In genomic region chr17:38707678-38708351, GRCh38 we compare ENCODE assay signal across 12 cellular contexts. TPM values are rescaled to one million over a fixed set of nuclear protein-coding genes. Genes with fewer than 3 reads are reported as not detected.
DNase-seq lines count a peak whose midpoint lies in the region; ATAC-seq, FAIRE-seq and TF ChIP-seq lines count a peak whose summit lies in the region.
"Had no signal": no experiment of that assay in that cellular context is flagged by ENCODE, and none has a peak within 500 bp of the region (broad histone marks: within the 10 kb centered on the region; RNA-seq: fewer than 3 reads in every experiment).

No MANE protein-coding gene starts in this region.

- no peak overlapping the region for H2BK120ac ChIP-seq in neuronal stem cell (ENCODE audit: low read depth, low read length)

- H3K4me1 ChIP-seq in GM12878 (ENCODE audit: control insufficient read depth, insufficient read depth, low read length) (peaks cover 9% of the 10 kb centered on the region), neuronal stem cell (ENCODE audit: control insufficient read depth in 2 of 2, insufficient read depth in 1 of 2, low read depth in 1 of 2, low read length in 2 of 2) (peaks cover 15 to 18% of the 10 kb centered on the region in 2 donors)

- peak overlapping the region; percentile 11 for H3K27ac Mint-ChIP-seq in activated CD4-positive, alpha-beta T cell treated with anti-CD3 and anti-CD28 coated beads, Interleukin-2, amount 10 ng/mL, durations not matched to agents 7 days and 5 days

- TF ChIP-seq CTCF in GM12878 (IDR thresholded peaks at IDR 0.05 in 2 of 3, conservative IDR thresholded peaks at IDR 0.05 in 1 of 3; ENCODE audit: control insufficient read depth in 2 of 3, extremely low read depth in 1 of 3, insufficient read depth in 1 of 3, low read depth in 3 of 3, low read length in 3 of 3): no peak

- peaks cover 59% of the 10 kb centered on the region for H3K79me2 ChIP-seq in GM12878 (ENCODE audit: control insufficient read depth, insufficient read depth, low read length)

- H4K20me1 ChIP-seq in GM12878 (ENCODE audit: control insufficient read depth, insufficient read depth): no peaks in the 10 kb centered on the region

- 96% methylated on average over 21 of the region's 21 CpGs for WGBS in GM12878 (ENCODE audit: insufficient coverage, insufficient replicate concordance, low lambda C conversion rate, missing lambda C conversion rate)
- no CpG with 5 or more reads among the region's 21 CpGs for WGBS in neuronal stem cell (ENCODE audit: extremely low coverage in 2 of 2, insufficient read length in 2 of 2, insufficient replicate concordance in 1 of 2), 2 donors

- TF ChIP-seq EP300 in GM12878 (IDR thresholded peaks at IDR 0.05; ENCODE audit: borderline replicate concordance in 1 of 2, control insufficient read depth in 1 of 2, low read depth in 2 of 2, low read length in 2 of 2): no peak

- DNase-seq in activated CD4-positive, alpha-beta T cell treated with anti-CD3 and anti-CD28 coated beads, Interleukin-2, amount 10 ng/mL, durations not matched to agents 7 days and 5 days: no peak
- DNase-seq in activated CD4-positive, alpha-beta T cell treated with anti-CD3 and anti-CD28 coated beads, Interleukin-2, amount 50 U/mL, for 48 hours: no peak
- DNase-seq in NCI-H2029 (lab: John Stamatoyannopoulos, UW) (peak; percentile 83), GM12878 (ENCODE audit: low read depth, low spot score) (no peak), neuronal stem cell (ENCODE audit: low spot score) (no peak), MG63 (no peak), NCI-H146 treated with DMSO at 0.1 percent for 48 hours (lab: John Stamatoyannopoulos, UW; ENCODE audit: unreplicated experiment) (no peak)
- DNase-seq in stimulated activated CD4-positive, alpha-beta T cell treated with anti-CD3 and anti-CD28 coated beads, Interleukin-1b, Interleukin-23, amount 100 ng/mL, for 48 hours: no peak
- DNase-seq: glutamatergic neuron, NCI-H187, nucleus accumbens had no signal

- H3K27me3 ChIP-seq in GM12878 (replicated peaks in 1 of 2; ENCODE audit: control insufficient read depth in 2 of 2, insufficient read depth in 2 of 2, low read length in 1 of 2) (no peaks in the 10 kb centered on the region), neuronal stem cell (ENCODE audit: control insufficient read depth in 3 of 3, insufficient read depth in 3 of 3, low read depth in 1 of 3, low read length in 3 of 3) (peaks cover 0 to 32% (median 11%) of the 10 kb centered on the region in 3 experiments), MG63 (no peaks in the 10 kb centered on the region; the same call in 1 of the 2 replicates)

- H3K36me3 ChIP-seq in GM12878 (ENCODE audit: control insufficient read depth in 2 of 2, insufficient read depth in 2 of 2, low read length in 1 of 2): peaks cover 20 to 34% of the 10 kb centered on the region in 2 experiments; a peak in 3 of 4 replicates
- H3K36me3 ChIP-seq in neuronal stem cell (replicated peaks in 1 of 2; ENCODE audit: control insufficient read depth in 2 of 2, insufficient read depth in 2 of 2, low read length in 2 of 2): peaks cover 7 to 53% of the 10 kb centered on the region in 2 donors
- H3K36me3 ChIP-seq in MG63: peaks cover 47% of the 10 kb centered on the region

- H4K91ac ChIP-seq in neuronal stem cell (ENCODE audit: low read depth, low read length, poor library complexity): no peak overlapping the region

- SMC1A ChIA-PET in GM12878 (lab: Charles Lee; ENCODE audit: uncharacterized antibody, unreplicated experiment): interaction anchor here (1.7 kb wide), 1 partner anchor 7 kb away, joined by 4 read pairs; no protein-coding TSS in a partner anchor

- no peak for ATAC-seq in GM12878
- ATAC-seq: left lobe of liver had no signal

- no peak for TF ChIP-seq POLR2A in GM12878 (IDR thresholded peaks at IDR 0.05; ENCODE audit: low read depth, low read length)

- H3K4me1 Mint-ChIP-seq in activated CD4-positive, alpha-beta T cell treated with anti-CD3 and anti-CD28 coated beads, Interleukin-2, amount 10 ng/mL, durations not matched to agents 7 days and 5 days: peaks cover 58% of the 10 kb centered on the region

- H3K36me3 Mint-ChIP-seq in activated CD4-positive, alpha-beta T cell treated with anti-CD3 and anti-CD28 coated beads, Interleukin-2, amount 10 ng/mL, durations not matched to agents 7 days and 5 days (ENCODE audit: low read depth): peaks cover 58% of the 10 kb centered on the region

- TF ChIP-seq RAD21 in GM12878 (IDR thresholded peaks at IDR 0.05; ENCODE audit: insufficient read depth, low read depth, low read length): no peak

- H2BK12ac ChIP-seq in neuronal stem cell (ENCODE audit: low read length): no peak overlapping the region

- peak overlapping the region; percentile 93 for H3K4me3 Mint-ChIP-seq in activated CD4-positive, alpha-beta T cell treated with anti-CD3 and anti-CD28 coated beads, Interleukin-2, amount 10 ng/mL, durations not matched to agents 7 days and 5 days

- no peak for FAIRE-seq in GM12878 (lab: Jason Lieb, UNC)

- no peak overlapping the region for H2BK15ac ChIP-seq in neuronal stem cell (ENCODE audit: low read length)

- H2BK5ac ChIP-seq in neuronal stem cell (ENCODE audit: low read length): peak overlapping the region; percentile 80

- H4K8ac ChIP-seq in neuronal stem cell (ENCODE audit: low read depth, low read length): no peak overlapping the region

- H3K9me3 Mint-ChIP-seq in activated CD4-positive, alpha-beta T cell treated with anti-CD3 and anti-CD28 coated beads, Interleukin-2, amount 10 ng/mL, durations not matched to agents 7 days and 5 days: no peaks in the 10 kb centered on the region

- POLR2A ChIA-PET in activated CD4-positive, alpha-beta T cell treated with anti-CD3 and anti-CD28 coated beads, Interleukin-2, amount 10 ng/mL, durations not matched to agents 7 days and 5 days (lab: Charles Lee): interaction anchor here (0.5 kb wide), 1 partner anchor 1768 kb away, joined by 3 read pairs; no protein-coding TSS in a partner anchor
- POLR2A ChIA-PET in GM12878 (lab: Charles Lee): interaction anchor here (1.4 kb wide), 1 partner anchor 23 kb away, joined by 4 read pairs; no protein-coding TSS in a partner anchor

- H3K4me2 ChIP-seq in GM12878 (ENCODE audit: control insufficient read depth, insufficient read depth) (peak overlapping the region; percentile 81), neuronal stem cell (ENCODE audit: insufficient read depth, low read length, poor library complexity, severe bottlenecking) (no peak overlapping the region)

- RAD21 ChIA-PET in GM12878 (lab: Charles Lee; ENCODE audit: unreplicated experiment): interaction anchor here (1.3 to 3.8 kb wide), 3 partner anchors 23 to 39 kb away, joined by 3 to 24 read pairs (median 20); partner anchors contain the start of gene CISD3

- H3K27ac ChIP-seq in GM12878 (ENCODE audit: control insufficient read depth, insufficient read depth) (no peak overlapping the region), neuronal stem cell (replicated peaks; ENCODE audit: low read length) (no peak overlapping the region)

- H3K4me3 ChIP-seq in GM12878 (peak overlapping the region; percentile 99), neuronal stem cell (ENCODE audit: low read length in 2 of 2) (no peak overlapping the region), MG63 (no peak overlapping the region)

- intact Hi-C loops in GM12878 (cut with micrococcal nuclease; ENCODE audit: unreplicated experiment): no loop called here

- peak overlapping the region; percentile 12 for H3K14ac ChIP-seq in neuronal stem cell (ENCODE audit: low read length)

- in situ Hi-C loops in GM12878 (cut with MboI): no loop called here

- H3K9me3 ChIP-seq in GM12878 (replicated peaks; ENCODE audit: control insufficient read depth, insufficient read depth, low read length): no peaks in the 10 kb centered on the region
- H3K9me3 ChIP-seq in neuronal stem cell (replicated peaks in 1 of 2; ENCODE audit: control insufficient read depth in 2 of 2, insufficient read depth in 1 of 2, low read depth in 1 of 2, low read length in 2 of 2): no peaks in the 10 kb centered on the region
- no peaks in the 10 kb centered on the region; the same call in 1 of the 2 replicates for H3K9me3 ChIP-seq in MG63

- peaks cover 2% of the 10 kb centered on the region for H3K79me1 ChIP-seq in neuronal stem cell (ENCODE audit: low read depth, low read length)

- H3K27me3 Mint-ChIP-seq in activated CD4-positive, alpha-beta T cell treated with anti-CD3 and anti-CD28 coated beads, Interleukin-2, amount 10 ng/mL, durations not matched to agents 7 days and 5 days: no peaks in the 10 kb centered on the region

- CTCF ChIA-PET in activated CD4-positive, alpha-beta T cell treated with anti-CD3 and anti-CD28 coated beads, Interleukin-2, amount 10 ng/mL, durations not matched to agents 7 days and 5 days (lab: Charles Lee): interaction anchor here (0.6 to 1.9 kb wide), 3 partner anchors 20 to 87 kb away, joined by 3 to 10 read pairs (median 3); no protein-coding TSS in a partner anchor
- CTCF ChIA-PET in GM12878 (lab: Yijun Ruan, JAX): interaction anchor here (1.1 to 3.2 kb wide), 5 partner anchors 23 to 40 kb away, joined by 4 to 17 read pairs (median 5); partner anchors contain the start of gene EPOP

- H3K4ac ChIP-seq in neuronal stem cell (ENCODE audit: low read length): no peak overlapping the region

- no peak overlapping the region for H3K9ac ChIP-seq in GM12878 (ENCODE audit: control insufficient read depth, insufficient read depth, low read length)
- no peak overlapping the region for H3K9ac ChIP-seq in neuronal stem cell (ENCODE audit: low read depth, low read length, poor library complexity)

- no peak overlapping the region for H3K18ac ChIP-seq in neuronal stem cell (ENCODE audit: low read length)

- BruUV-seq in GM12878 (replicated peaks; lab: Mats Ljungman, UMichigan): TSS peak; percentile 21

- peak overlapping the region; percentile 51 for H2AK5ac ChIP-seq in neuronal stem cell (ENCODE audit: low read depth, low read length)

- H2AFZ ChIP-seq in GM12878 (ENCODE audit: control insufficient read depth, low read depth, low read length) (no peak overlapping the region), neuronal stem cell (ENCODE audit: low read length) (no peak overlapping the region)

- no peak overlapping the region for H3K23ac ChIP-seq in neuronal stem cell (ENCODE audit: low read depth, low read length, poor library complexity)

RNA-seq across cellular contexts. Expression of gene MLLT6, which starts 2.7 kb away (rescaled TPM):
- total RNA-seq in activated CD4-positive, alpha-beta T cell treated with anti-CD3 and anti-CD28 coated beads, Interleukin-2, amount 10 ng/mL, durations not matched to agents 7 days and 5 days: 100 to 1,000 TPM; 251 to 264 TPM
- 281 and 323 TPM in 2 replicates for total RNA-seq in GM12878 (2013; cell fraction: nucleolus; rRNA removed)
- total RNA-seq in GM12878 (2014; rRNA removed): 44.2 and 46.0 TPM in 2 replicates
- 29.0 and 31.2 TPM in 2 replicates for total RNA-seq in GM12878 (2014; rRNA removed; fragmentation: Illumina TruSeq; extraction: Trizol)
- 89.0 and 105 TPM in 2 replicates for total RNA-seq in GM12878 (2021)
- polyA plus RNA-seq in GM12878 (2011; ENCODE audit: low read depth): 26.0 TPM
- 33.8 and 47.5 TPM in 2 replicates for polyA plus RNA-seq in GM12878 (2011; rRNA removed)
- polyA plus RNA-seq in GM12878 (2011; cell fraction: cytosol; rRNA removed): 31.7 and 44.9 TPM in 2 replicates
- polyA plus RNA-seq in GM12878 (2011; cell fraction: nucleus; rRNA removed): 244 and 265 TPM in 2 replicates
- 55.5 and 60.9 TPM in 2 replicates for polyA plus RNA-seq in GM12878 (2012)
- 35.2 and 43.6 TPM in 2 replicates for polyA plus RNA-seq in GM12878 (2014; fragmentation: Illumina TruSeq; extraction: Trizol)
- 1 to 10 TPM; 4.8 to 4.9 TPM for polyA plus RNA-seq in GM12878 (2014; fragmentation: Nextera tagmentation; extraction: Ambion mirVana)
- polyA plus RNA-seq in GM12878 (2014; rRNA removed): 75.7 and 82.4 TPM in 2 replicates
- polyA plus RNA-seq in GM12878 (2016; fragmentation: Nextera tagmentation; extraction: Ambion mirVana): 1 to 10 TPM; 7.2 to 8.2 TPM
- 59.4 and 104 TPM in 2 replicates for polyA minus RNA-seq in GM12878 (2011; rRNA and poly(A)+ RNA removed)
- 30.6 and 31.9 TPM in 2 replicates for polyA minus RNA-seq in GM12878 (2011; cell fraction: cytosol; rRNA and poly(A)+ RNA removed)
- 72.8 and 128 TPM in 2 replicates for polyA minus RNA-seq in GM12878 (2011; cell fraction: nucleus; rRNA and poly(A)+ RNA removed)
- polyA plus RNA-seq in neuronal stem cell (2013, experiment 1 of 2): 14.2 TPM
- polyA plus RNA-seq in neuronal stem cell (2013, experiment 2 of 2): 14.1 TPM
- total RNA-seq in MG63 (2014; rRNA removed; shearing (Covaris generic); ENCODE audit: low replicate concordance): 11.7 and 17.5 TPM in 2 replicates

RNA-seq across cellular contexts. Expression of gene CISD3, which starts 22.3 kb away (rescaled TPM):
- total RNA-seq in activated CD4-positive, alpha-beta T cell treated with anti-CD3 and anti-CD28 coated beads, Interleukin-2, amount 10 ng/mL, durations not matched to agents 7 days and 5 days: 10 to 100 TPM; 45.7 to 46.3 TPM
- total RNA-seq in GM12878 (2013; cell fraction: nucleolus; rRNA removed): 1.1 and 2.4 TPM in 2 replicates
- 6.7 and 9.0 TPM in 2 replicates for total RNA-seq in GM12878 (2014; rRNA removed)
- total RNA-seq in GM12878 (2014; rRNA removed; fragmentation: Illumina TruSeq; extraction: Trizol): 4.3 and 7.3 TPM in 2 replicates
- 25.4 and 28.5 TPM in 2 replicates for total RNA-seq in GM12878 (2021)
- polyA plus RNA-seq in GM12878 (2011; ENCODE audit: low read depth): 2.6 TPM
- polyA plus RNA-seq in GM12878 (2011; rRNA removed): 3.9 and 6.0 TPM in 2 replicates
- 3.7 and 9.2 TPM in 2 replicates for polyA plus RNA-seq in GM12878 (2011; cell fraction: cytosol; rRNA removed)
- 3.8 and 5.0 TPM in 2 replicates for polyA plus RNA-seq in GM12878 (2011; cell fraction: nucleus; rRNA removed)
- polyA plus RNA-seq in GM12878 (2012): 5.9 and 6.7 TPM in 2 replicates
- polyA plus RNA-seq in GM12878 (2014; fragmentation: Illumina TruSeq; extraction: Trizol): 2.9 and 4.3 TPM in 2 replicates
- polyA plus RNA-seq in GM12878 (2014; fragmentation: Nextera tagmentation; extraction: Ambion mirVana): 1 to 10 TPM; 2.6 to 5.3 TPM
- polyA plus RNA-seq in GM12878 (2014; rRNA removed): 23.5 and 24.1 TPM in 2 replicates
- polyA plus RNA-seq in GM12878 (2016; fragmentation: Nextera tagmentation; extraction: Ambion mirVana): 10 to 100 TPM; 34.1 to 38.1 TPM
- polyA minus RNA-seq in GM12878 (2011; rRNA and poly(A)+ RNA removed): 1.0 and 2.7 TPM in 2 replicates
- 0.83 and 1.1 TPM in 2 replicates for polyA minus RNA-seq in GM12878 (2011; cell fraction: cytosol; rRNA and poly(A)+ RNA removed)
- polyA minus RNA-seq in GM12878 (2011; cell fraction: nucleus; rRNA and poly(A)+ RNA removed): 2.2 and 2.7 TPM in 2 replicates
- polyA plus RNA-seq in neuronal stem cell (2013, experiment 1 of 2): 4.7 TPM
- 4.8 TPM for polyA plus RNA-seq in neuronal stem cell (2013, experiment 2 of 2)
- 7.7 and 29.1 TPM in 2 replicates for total RNA-seq in MG63 (2014; rRNA removed; shearing (Covaris generic); ENCODE audit: low replicate concordance)

RNA-seq across cellular contexts. Expression of gene EPOP, which starts 33.1 kb away (rescaled TPM):
- total RNA-seq in activated CD4-positive, alpha-beta T cell treated with anti-CD3 and anti-CD28 coated beads, Interleukin-2, amount 10 ng/mL, durations not matched to agents 7 days and 5 days: 1 to 10 TPM; 7.5 to 7.8 TPM
- 2.3 and 2.9 TPM in 2 replicates for total RNA-seq in GM12878 (2013; cell fraction: nucleolus; rRNA removed)
- total RNA-seq in GM12878 (2014; rRNA removed) (4.8 and 5.0 TPM in 2 replicates), GM12878 (2014; rRNA removed; fragmentation: Illumina TruSeq; extraction: Trizol) (3.3 and 3.6 TPM in 2 replicates), GM12878 (2021) (9.0 and 9.7 TPM in 2 replicates)
- 1.6 TPM for polyA plus RNA-seq in GM12878 (2011; ENCODE audit: low read depth)
- polyA plus RNA-seq in GM12878 (2011; rRNA removed) (7.7 and 8.2 TPM in 2 replicates), GM12878 (2014; fragmentation: Illumina TruSeq; extraction: Trizol) (3.9 and 4.0 TPM in 2 replicates), GM12878 (2014; fragmentation: Nextera tagmentation; extraction: Ambion mirVana) (1 to 10 TPM in 1 of 2 experiments, under 1 TPM in 1; 0.53 to 1.4 TPM), GM12878 (2014; rRNA removed) (5.9 and 6.3 TPM in 2 replicates), GM12878 (2016; fragmentation: Nextera tagmentation; extraction: Ambion mirVana) (1 to 10 TPM; 1.6 to 2.2 TPM)
- polyA plus RNA-seq in GM12878 (2011; cell fraction: cytosol; rRNA removed): 8.4 and 11.0 TPM in 2 replicates
- polyA plus RNA-seq in GM12878 (2011; cell fraction: nucleus; rRNA removed): 6.4 and 8.4 TPM in 2 replicates
- 5.3 and 5.8 TPM in 2 replicates for polyA plus RNA-seq in GM12878 (2012)
- 5.6 and 8.5 TPM in 2 replicates for polyA minus RNA-seq in GM12878 (2011; rRNA and poly(A)+ RNA removed)
- polyA minus RNA-seq in GM12878 (2011; cell fraction: cytosol; rRNA and poly(A)+ RNA removed): 5.2 and 7.2 TPM in 2 replicates
- 3.0 and 4.8 TPM in 2 replicates for polyA minus RNA-seq in GM12878 (2011; cell fraction: nucleus; rRNA and poly(A)+ RNA removed)
- 17.0 TPM for polyA plus RNA-seq in neuronal stem cell (2013, experiment 1 of 2)
- polyA plus RNA-seq in neuronal stem cell (2013, experiment 2 of 2): 16.8 TPM
- total RNA-seq in MG63 (2014; rRNA removed; shearing (Covaris generic); ENCODE audit: low replicate concordance): 6.4 and 7.9 TPM in 2 replicates

RNA-seq across cellular contexts. Expression of gene PCGF2, which starts 40.3 kb away (rescaled TPM):
- under 1 TPM; 0.22 to 0.23 TPM for total RNA-seq in activated CD4-positive, alpha-beta T cell treated with anti-CD3 and anti-CD28 coated beads, Interleukin-2, amount 10 ng/mL, durations not matched to agents 7 days and 5 days
- 12.2 and 12.6 TPM in 2 replicates for total RNA-seq in GM12878 (2013; cell fraction: nucleolus; rRNA removed)
- total RNA-seq in GM12878 (2014; rRNA removed) (3.7 and 4.5 TPM in 2 replicates), GM12878 (2014; rRNA removed; fragmentation: Illumina TruSeq; extraction: Trizol) (2.7 and 3.1 TPM in 2 replicates), GM12878 (2021) (35.6 and 40.4 TPM in 2 replicates)
- polyA plus RNA-seq in GM12878 (2011; ENCODE audit: low read depth): 4.3 TPM
- polyA plus RNA-seq in GM12878 (2011; rRNA removed) (7.9 and 15.1 TPM in 2 replicates), GM12878 (2014; fragmentation: Illumina TruSeq; extraction: Trizol) (6.4 and 10.1 TPM in 2 replicates), GM12878 (2014; fragmentation: Nextera tagmentation; extraction: Ambion mirVana) (1 to 10 TPM; 3.1 to 9.8 TPM), GM12878 (2014; rRNA removed) (14.2 and 15.5 TPM in 2 replicates), GM12878 (2016; fragmentation: Nextera tagmentation; extraction: Ambion mirVana) (1 to 10 TPM; 3.0 to 4.1 TPM)
- 19.1 and 22.0 TPM in 2 replicates for polyA plus RNA-seq in GM12878 (2011; cell fraction: cytosol; rRNA removed)
- polyA plus RNA-seq in GM12878 (2011; cell fraction: nucleus; rRNA removed): 63.1 and 79.6 TPM in 2 replicates
- polyA plus RNA-seq in GM12878 (2012): 12.7 TPM in 2 replicates
- 9.5 and 13.7 TPM in 2 replicates for polyA minus RNA-seq in GM12878 (2011; rRNA and poly(A)+ RNA removed)
- 16.6 and 20.1 TPM in 2 replicates for polyA minus RNA-seq in GM12878 (2011; cell fraction: cytosol; rRNA and poly(A)+ RNA removed)
- 6.2 and 14.6 TPM in 2 replicates for polyA minus RNA-seq in GM12878 (2011; cell fraction: nucleus; rRNA and poly(A)+ RNA removed)
- 74.0 TPM for polyA plus RNA-seq in neuronal stem cell (2013, experiment 1 of 2)
- polyA plus RNA-seq in neuronal stem cell (2013, experiment 2 of 2): 69.4 TPM
- 3.3 and 3.4 TPM in 2 replicates for total RNA-seq in MG63 (2014; rRNA removed; shearing (Covaris generic); ENCODE audit: low replicate concordance)

RNA-seq across cellular contexts. Expression of gene PSMB3, which starts 44.7 kb away (rescaled TPM):
- 100 to 1,000 TPM; 262 to 294 TPM for total RNA-seq in activated CD4-positive, alpha-beta T cell treated with anti-CD3 and anti-CD28 coated beads, Interleukin-2, amount 10 ng/mL, durations not matched to agents 7 days and 5 days
- total RNA-seq in GM12878 (2013; cell fraction: nucleolus; rRNA removed): 29.4 and 31.3 TPM in 2 replicates
- total RNA-seq in GM12878 (2014; rRNA removed): 420 and 425 TPM in 2 replicates
- total RNA-seq in GM12878 (2014; rRNA removed; fragmentation: Illumina TruSeq; extraction: Trizol): 331 and 348 TPM in 2 replicates
- total RNA-seq in GM12878 (2021): 298 and 300 TPM in 2 replicates
- polyA plus RNA-seq in GM12878 (2011; ENCODE audit: low read depth): 132 TPM
- polyA plus RNA-seq in GM12878 (2011; rRNA removed): 295 and 448 TPM in 2 replicates
- polyA plus RNA-seq in GM12878 (2011; cell fraction: cytosol; rRNA removed): 846 and 874 TPM in 2 replicates
- polyA plus RNA-seq in GM12878 (2011; cell fraction: nucleus; rRNA removed): 298 and 385 TPM in 2 replicates
- polyA plus RNA-seq in GM12878 (2012): 170 and 184 TPM in 2 replicates
- 277 and 353 TPM in 2 replicates for polyA plus RNA-seq in GM12878 (2014; fragmentation: Illumina TruSeq; extraction: Trizol)
- polyA plus RNA-seq in GM12878 (2014; fragmentation: Nextera tagmentation; extraction: Ambion mirVana): 1,000 to 10,000 TPM; 1,622 to 2,130 TPM
- polyA plus RNA-seq in GM12878 (2014; rRNA removed): 499 and 533 TPM in 2 replicates
- polyA plus RNA-seq in GM12878 (2016; fragmentation: Nextera tagmentation; extraction: Ambion mirVana): 100 to 1,000 TPM; 612 to 643 TPM
- 289 and 473 TPM in 2 replicates for polyA minus RNA-seq in GM12878 (2011; rRNA and poly(A)+ RNA removed)
- polyA minus RNA-seq in GM12878 (2011; cell fraction: cytosol; rRNA and poly(A)+ RNA removed): 93.5 and 120 TPM in 2 replicates
- polyA minus RNA-seq in GM12878 (2011; cell fraction: nucleus; rRNA and poly(A)+ RNA removed): 44.1 and 76.5 TPM in 2 replicates
- 263 TPM for polyA plus RNA-seq in neuronal stem cell (2013, experiment 1 of 2)
- polyA plus RNA-seq in neuronal stem cell (2013, experiment 2 of 2): 265 TPM
- 494 and 524 TPM in 2 replicates for total RNA-seq in MG63 (2014; rRNA removed; shearing (Covaris generic); ENCODE audit: low replicate concordance)
